ENCODE assay signal across 1 cellular context in the genomic region with DNA sequence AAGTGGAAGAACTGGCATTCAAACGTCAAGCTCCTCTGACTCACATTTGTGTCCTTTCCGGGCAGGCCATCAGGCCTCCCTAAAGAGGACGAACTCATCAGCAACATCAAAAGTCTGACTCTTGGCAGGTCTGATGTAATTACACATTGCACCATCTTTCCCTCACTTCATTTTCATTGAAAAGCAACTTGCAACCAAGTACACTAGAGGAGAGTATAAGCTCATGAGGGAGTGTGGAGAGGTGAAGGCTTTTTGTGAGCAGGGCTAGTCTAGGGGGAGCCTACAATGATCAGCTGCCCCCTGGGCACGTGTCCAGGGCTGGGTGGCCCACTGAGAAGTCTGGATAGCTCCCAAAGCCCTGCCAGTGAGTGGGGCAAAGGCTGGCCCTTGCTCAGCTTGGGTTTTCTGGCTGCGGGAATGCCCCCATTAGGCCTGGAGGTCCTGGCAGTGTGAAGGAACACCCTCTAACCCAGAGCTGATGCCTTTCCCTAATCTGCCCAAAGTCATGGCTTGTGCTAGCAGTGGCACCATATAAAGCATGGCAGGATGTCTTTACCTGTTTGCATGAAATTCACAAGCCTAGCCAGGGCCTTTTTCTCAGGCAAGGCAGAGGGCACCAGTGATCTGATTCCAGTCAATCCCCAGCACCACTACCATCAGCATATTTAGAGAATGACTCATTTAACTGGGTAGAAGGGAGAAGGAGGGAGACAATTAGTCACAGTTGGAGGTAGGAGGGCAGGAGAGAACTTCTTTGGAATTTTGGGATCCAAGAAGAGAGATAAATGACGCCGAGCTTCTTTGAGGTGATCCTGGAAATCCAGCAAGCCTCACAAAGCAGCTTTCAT.
TF ChIP-seq lines count a peak whose summit lies in the region.

No MANE protein-coding gene starts in this region.

TF ChIP-seq in GM23338, 12 proteins besides CTCF, POLR2A, EP300 and RAD21:
- TF ChIP-seq, protein P1, sequence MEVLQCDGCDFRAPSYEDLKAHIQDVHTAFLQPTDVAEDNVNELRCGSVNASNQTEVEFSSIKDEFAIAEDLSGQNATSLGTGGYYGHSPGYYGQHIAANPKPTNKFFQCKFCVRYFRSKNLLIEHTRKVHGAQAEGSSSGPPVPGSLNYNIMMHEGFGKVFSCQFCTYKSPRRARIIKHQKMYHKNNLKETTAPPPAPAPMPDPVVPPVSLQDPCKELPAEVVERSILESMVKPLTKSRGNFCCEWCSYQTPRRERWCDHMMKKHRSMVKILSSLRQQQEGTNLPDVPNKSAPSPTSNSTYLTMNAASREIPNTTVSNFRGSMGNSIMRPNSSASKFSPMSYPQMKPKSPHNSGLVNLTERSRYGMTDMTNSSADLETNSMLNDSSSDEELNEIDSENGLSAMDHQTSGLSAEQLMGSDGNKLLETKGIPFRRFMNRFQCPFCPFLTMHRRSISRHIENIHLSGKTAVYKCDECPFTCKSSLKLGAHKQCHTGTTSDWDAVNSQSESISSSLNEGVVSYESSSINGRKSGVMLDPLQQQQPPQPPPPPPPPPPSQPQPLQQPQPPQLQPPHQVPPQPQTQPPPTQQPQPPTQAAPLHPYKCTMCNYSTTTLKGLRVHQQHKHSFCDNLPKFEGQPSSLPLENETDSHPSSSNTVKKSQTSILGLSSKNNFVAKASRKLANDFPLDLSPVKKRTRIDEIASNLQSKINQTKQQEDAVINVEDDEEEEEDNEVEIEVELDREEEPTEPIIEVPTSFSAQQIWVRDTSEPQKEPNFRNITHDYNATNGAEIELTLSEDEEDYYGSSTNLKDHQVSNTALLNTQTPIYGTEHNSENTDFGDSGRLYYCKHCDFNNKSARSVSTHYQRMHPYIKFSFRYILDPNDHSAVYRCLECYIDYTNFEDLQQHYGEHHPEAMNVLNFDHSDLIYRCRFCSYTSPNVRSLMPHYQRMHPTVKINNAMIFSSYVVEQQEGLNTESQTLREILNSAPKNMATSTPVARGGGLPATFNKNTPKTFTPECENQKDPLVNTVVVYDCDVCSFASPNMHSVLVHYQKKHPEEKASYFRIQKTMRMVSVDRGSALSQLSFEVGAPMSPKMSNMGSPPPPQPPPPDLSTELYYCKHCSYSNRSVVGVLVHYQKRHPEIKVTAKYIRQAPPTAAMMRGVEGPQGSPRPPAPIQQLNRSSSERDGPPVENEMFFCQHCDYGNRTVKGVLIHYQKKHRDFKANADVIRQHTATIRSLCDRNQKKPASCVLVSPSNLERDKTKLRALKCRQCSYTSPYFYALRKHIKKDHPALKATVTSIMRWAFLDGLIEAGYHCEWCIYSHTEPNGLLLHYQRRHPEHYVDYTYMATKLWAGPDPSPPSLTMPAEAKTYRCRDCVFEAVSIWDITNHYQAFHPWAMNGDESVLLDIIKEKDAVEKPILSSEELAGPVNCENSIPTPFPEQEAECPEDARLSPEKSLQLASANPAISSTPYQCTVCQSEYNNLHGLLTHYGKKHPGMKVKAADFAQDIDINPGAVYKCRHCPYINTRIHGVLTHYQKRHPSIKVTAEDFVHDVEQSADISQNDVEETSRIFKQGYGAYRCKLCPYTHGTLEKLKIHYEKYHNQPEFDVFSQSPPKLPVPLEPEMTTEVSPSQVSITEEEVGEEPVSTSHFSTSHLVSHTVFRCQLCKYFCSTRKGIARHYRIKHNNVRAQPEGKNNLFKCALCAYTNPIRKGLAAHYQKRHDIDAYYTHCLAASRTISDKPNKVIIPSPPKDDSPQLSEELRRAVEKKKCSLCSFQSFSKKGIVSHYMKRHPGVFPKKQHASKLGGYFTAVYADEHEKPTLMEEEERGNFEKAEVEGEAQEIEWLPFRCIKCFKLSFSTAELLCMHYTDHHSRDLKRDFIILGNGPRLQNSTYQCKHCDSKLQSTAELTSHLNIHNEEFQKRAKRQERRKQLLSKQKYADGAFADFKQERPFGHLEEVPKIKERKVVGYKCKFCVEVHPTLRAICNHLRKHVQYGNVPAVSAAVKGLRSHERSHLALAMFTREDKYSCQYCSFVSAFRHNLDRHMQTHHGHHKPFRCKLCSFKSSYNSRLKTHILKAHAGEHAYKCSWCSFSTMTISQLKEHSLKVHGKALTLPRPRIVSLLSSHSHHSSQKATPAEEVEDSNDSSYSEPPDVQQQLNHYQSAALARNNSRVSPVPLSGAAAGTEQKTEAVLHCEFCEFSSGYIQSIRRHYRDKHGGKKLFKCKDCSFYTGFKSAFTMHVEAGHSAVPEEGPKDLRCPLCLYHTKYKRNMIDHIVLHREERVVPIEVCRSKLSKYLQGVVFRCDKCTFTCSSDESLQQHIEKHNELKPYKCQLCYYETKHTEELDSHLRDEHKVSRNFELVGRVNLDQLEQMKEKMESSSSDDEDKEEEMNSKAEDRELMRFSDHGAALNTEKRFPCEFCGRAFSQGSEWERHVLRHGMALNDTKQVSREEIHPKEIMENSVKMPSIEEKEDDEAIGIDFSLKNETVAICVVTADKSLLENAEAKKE (CRISPR knock-in tag; IDR thresholded peaks at IDR 0.05): no peak
- TF ChIP-seq JUNB (IDR thresholded peaks at IDR 0.05; ENCODE audit: unreplicated experiment): no peak
- TF ChIP-seq EZH2 (IDR thresholded peaks at IDR 0.05; ENCODE audit: low read depth, unreplicated experiment): no peak
- no peak for TF ChIP-seq CREB1 (CRISPR knock-in tag; IDR thresholded peaks at IDR 0.05; ENCODE audit: low read depth)
- no peak for TF ChIP-seq ZNF114 (CRISPR knock-in tag; IDR thresholded peaks at IDR 0.05)
- no peak for TF ChIP-seq POLR2AphosphoS5 (IDR thresholded peaks at IDR 0.05; ENCODE audit: low read depth)
- no peak for TF ChIP-seq STAT1 (IDR thresholded peaks at IDR 0.05; ENCODE audit: unreplicated experiment)
- TF ChIP-seq, protein P2, sequence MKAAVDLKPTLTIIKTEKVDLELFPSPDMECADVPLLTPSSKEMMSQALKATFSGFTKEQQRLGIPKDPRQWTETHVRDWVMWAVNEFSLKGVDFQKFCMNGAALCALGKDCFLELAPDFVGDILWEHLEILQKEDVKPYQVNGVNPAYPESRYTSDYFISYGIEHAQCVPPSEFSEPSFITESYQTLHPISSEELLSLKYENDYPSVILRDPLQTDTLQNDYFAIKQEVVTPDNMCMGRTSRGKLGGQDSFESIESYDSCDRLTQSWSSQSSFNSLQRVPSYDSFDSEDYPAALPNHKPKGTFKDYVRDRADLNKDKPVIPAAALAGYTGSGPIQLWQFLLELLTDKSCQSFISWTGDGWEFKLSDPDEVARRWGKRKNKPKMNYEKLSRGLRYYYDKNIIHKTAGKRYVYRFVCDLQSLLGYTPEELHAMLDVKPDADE (IDR thresholded peaks at IDR 0.05): no peak
- no peak for TF ChIP-seq ZNF331 (CRISPR knock-in tag; IDR thresholded peaks at IDR 0.05; ENCODE audit: low read depth)
- TF ChIP-seq EZH2phosphoT487 (IDR thresholded peaks at IDR 0.05; ENCODE audit: unreplicated experiment): no peak
- TF ChIP-seq, protein P3, sequence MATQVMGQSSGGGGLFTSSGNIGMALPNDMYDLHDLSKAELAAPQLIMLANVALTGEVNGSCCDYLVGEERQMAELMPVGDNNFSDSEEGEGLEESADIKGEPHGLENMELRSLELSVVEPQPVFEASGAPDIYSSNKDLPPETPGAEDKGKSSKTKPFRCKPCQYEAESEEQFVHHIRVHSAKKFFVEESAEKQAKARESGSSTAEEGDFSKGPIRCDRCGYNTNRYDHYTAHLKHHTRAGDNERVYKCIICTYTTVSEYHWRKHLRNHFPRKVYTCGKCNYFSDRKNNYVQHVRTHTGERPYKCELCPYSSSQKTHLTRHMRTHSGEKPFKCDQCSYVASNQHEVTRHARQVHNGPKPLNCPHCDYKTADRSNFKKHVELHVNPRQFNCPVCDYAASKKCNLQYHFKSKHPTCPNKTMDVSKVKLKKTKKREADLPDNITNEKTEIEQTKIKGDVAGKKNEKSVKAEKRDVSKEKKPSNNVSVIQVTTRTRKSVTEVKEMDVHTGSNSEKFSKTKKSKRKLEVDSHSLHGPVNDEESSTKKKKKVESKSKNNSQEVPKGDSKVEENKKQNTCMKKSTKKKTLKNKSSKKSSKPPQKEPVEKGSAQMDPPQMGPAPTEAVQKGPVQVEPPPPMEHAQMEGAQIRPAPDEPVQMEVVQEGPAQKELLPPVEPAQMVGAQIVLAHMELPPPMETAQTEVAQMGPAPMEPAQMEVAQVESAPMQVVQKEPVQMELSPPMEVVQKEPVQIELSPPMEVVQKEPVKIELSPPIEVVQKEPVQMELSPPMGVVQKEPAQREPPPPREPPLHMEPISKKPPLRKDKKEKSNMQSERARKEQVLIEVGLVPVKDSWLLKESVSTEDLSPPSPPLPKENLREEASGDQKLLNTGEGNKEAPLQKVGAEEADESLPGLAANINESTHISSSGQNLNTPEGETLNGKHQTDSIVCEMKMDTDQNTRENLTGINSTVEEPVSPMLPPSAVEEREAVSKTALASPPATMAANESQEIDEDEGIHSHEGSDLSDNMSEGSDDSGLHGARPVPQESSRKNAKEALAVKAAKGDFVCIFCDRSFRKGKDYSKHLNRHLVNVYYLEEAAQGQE (IDR thresholded peaks at IDR 0.05; ENCODE audit: unreplicated experiment): no peak
- no peak for TF ChIP-seq NANOG (IDR thresholded peaks at IDR 0.05; ENCODE audit: borderline replicate concordance)
